22 cellular contexts compared by ENCODE assay signal in genomic region chr6:15861486-15861885, GRCh38.
DNase-seq lines count a peak whose midpoint lies in the region; ATAC-seq lines count a peak whose summit lies in the region.
"Had no signal": no experiment of that assay in that cellular context is flagged by ENCODE, and none has a peak within 500 bp of the region (broad histone marks: within the 10 kb centered on the region; RNA-seq: fewer than 3 reads in every experiment).

No MANE protein-coding gene starts in this region.

- H3K36me3 Mint-ChIP-seq in activated T-cell treated with anti-CD3 and anti-CD28 coated beads, Interleukin-2, amount 50 U/mL, for 72 hours (ENCODE audit: insufficient read depth in 2 of 2): no peaks in the 10 kb centered on the region
- H3K36me3 Mint-ChIP-seq in activated T-cell treated with anti-CD3 and anti-CD28 coated beads, Interleukin-2, amount 50 U/mL, for 24 hours (ENCODE audit: low read depth): no peaks in the 10 kb centered on the region
- H3K36me3 Mint-ChIP-seq: CD4-positive, alpha-beta memory T cell; CD4-positive, CD25-positive, alpha-beta regulatory T cell; CD8-positive, alpha-beta memory T cell had no signal

- no peaks in the 10 kb centered on the region for H3K9me3 Mint-ChIP-seq in activated T-cell treated with anti-CD3 and anti-CD28 coated beads, Interleukin-2, amount 50 U/mL, for 72 hours
- H3K9me3 Mint-ChIP-seq in activated T-cell treated with anti-CD3 and anti-CD28 coated beads, Interleukin-2, amount 50 U/mL, for 24 hours: no peaks in the 10 kb centered on the region
- H3K9me3 Mint-ChIP-seq: CD8-positive, alpha-beta memory T cell had no signal

- no peak for ATAC-seq in activated T-cell treated with anti-CD3 and anti-CD28 coated beads, Interleukin-2, amount 50 U/mL, for 72 hours (replicated peaks in 1 of 2)
- no peak for ATAC-seq in HG02884 (IDR thresholded peaks at IDR 0.05; ENCODE audit: unreplicated experiment)

- H3K27ac Mint-ChIP-seq in activated T-cell treated with anti-CD3 and anti-CD28 coated beads, Interleukin-2, amount 50 U/mL, for 72 hours: peak overlapping the region; percentile 39
- H3K27ac Mint-ChIP-seq in activated T-cell treated with anti-CD3 and anti-CD28 coated beads, Interleukin-2, amount 50 U/mL, for 24 hours: no peak overlapping the region
- H3K27ac Mint-ChIP-seq: CD4-positive, alpha-beta memory T cell; CD4-positive, CD25-positive, alpha-beta regulatory T cell; CD8-positive, alpha-beta memory T cell had no signal

- peaks cover 15% of the 10 kb centered on the region for H3K27me3 Mint-ChIP-seq in activated T-cell treated with anti-CD3 and anti-CD28 coated beads, Interleukin-2, amount 50 U/mL, for 72 hours (ENCODE audit: low read depth)
- H3K27me3 Mint-ChIP-seq in activated T-cell treated with anti-CD3 and anti-CD28 coated beads, Interleukin-2, amount 50 U/mL, for 24 hours: peaks cover 14% of the 10 kb centered on the region

- DNase-seq in activated T-cell treated with anti-CD3 and anti-CD28 coated beads, Interleukin-2, amount 50 U/mL, for 72 hours: no peak
- no peak for DNase-seq in activated T-cell treated with anti-CD3 and anti-CD28 coated beads, Interleukin-2, amount 50 U/mL, for 24 hours
- peak; percentile 30 for DNase-seq in NCI-H69 (lab: John Stamatoyannopoulos, UW)
- DNase-seq in cerebellum (ENCODE audit: low spot score): peak; percentile 57
- DNase-seq in NCI-H82 (lab: John Stamatoyannopoulos, UW): no peak
- DNase-seq in central memory CD4-positive, alpha-beta T cell: no peak
- DNase-seq: 8988T; ACHN; BE2C; CD4-positive, alpha-beta memory T cell; CD4-positive, CD25-positive, alpha-beta regulatory T cell; CD8-positive, alpha-beta memory T cell; COR-L47; DMS 273 treated with DMSO at 0.1 percent for 48 hours; DMS153; DMS53; DMS79; DND-41; EL; GF-D8 had no signal

- H3K4me1 Mint-ChIP-seq in activated T-cell treated with anti-CD3 and anti-CD28 coated beads, Interleukin-2, amount 50 U/mL, for 72 hours (ENCODE audit: low read depth): peaks cover 5% of the 10 kb centered on the region
- H3K4me1 Mint-ChIP-seq in activated T-cell treated with anti-CD3 and anti-CD28 coated beads, Interleukin-2, amount 50 U/mL, for 24 hours (ENCODE audit: low read depth): peaks cover 2% of the 10 kb centered on the region
- H3K4me1 Mint-ChIP-seq: CD4-positive, alpha-beta memory T cell; CD4-positive, CD25-positive, alpha-beta regulatory T cell; CD8-positive, alpha-beta memory T cell had no signal

- H3K4me3 Mint-ChIP-seq in activated T-cell treated with anti-CD3 and anti-CD28 coated beads, Interleukin-2, amount 50 U/mL, for 72 hours: no peak overlapping the region
- H3K4me3 Mint-ChIP-seq in activated T-cell treated with anti-CD3 and anti-CD28 coated beads, Interleukin-2, amount 50 U/mL, for 24 hours: no peak overlapping the region
- H3K4me3 Mint-ChIP-seq: CD14-positive monocyte; CD4-positive, alpha-beta memory T cell; CD4-positive, CD25-positive, alpha-beta regulatory T cell; CD8-positive, alpha-beta memory T cell had no signal

Comparison
In these comparisons a context has a peak if more than half of its experiments do, and no peak if none do; other contexts are left out.
1. DNase-seq: peak in NCI-H69 (single experiment) and cerebellum (single experiment); none in activated T-cell treated with anti-CD3 and anti-CD28 coated beads, Interleukin-2, amount 50 U/mL, for 72 hours (0 of 2), activated T-cell treated with anti-CD3 and anti-CD28 coated beads, Interleukin-2, amount 50 U/mL, for 24 hours (single experiment), NCI-H82 (single experiment) and central memory CD4-positive, alpha-beta T cell (single experiment).